ENCODE assay signal across 10 cellular contexts in genomic region chr3:128784228-128784627, GRCh38. TPM values are rescaled to one million over a fixed set of nuclear protein-coding genes. Genes with fewer than 3 reads are reported as not detected.
A peak's percentile ranks its signal among the peaks of the same experiment; 100 is the strongest.
DNase-seq lines count a peak whose midpoint lies in the region; ATAC-seq, FAIRE-seq and TF ChIP-seq lines count a peak whose summit lies in the region.
"Had no signal": no experiment of that assay in that cellular context is flagged by ENCODE, and none has a peak within 500 bp of the region (broad histone marks: within the 10 kb centered on the region; RNA-seq: fewer than 3 reads in every experiment).

No MANE protein-coding gene starts in this region.

- peak overlapping the region; percentile 7 for H3K27ac Mint-ChIP-seq in stimulated activated naive B cell treated with anti-CD40 and anti-IgM and Interleukin-4, amounts not matched to agents 10 μg/mL and 1 μg/mL and 100 μg/mL, for 72 hours

- FAIRE-seq in RCC 7860 (lab: Jason Lieb, UNC) (no peak), keratinocyte (lab: Jason Lieb, UNC) (no peak)

- peaks cover 15% of the 10 kb centered on the region for H4K20me1 ChIP-seq in keratinocyte (ENCODE audit: control insufficient read depth, extremely low read depth, insufficient read depth, low read length)

- peaks cover 92% of the 10 kb centered on the region for H3K79me2 ChIP-seq in keratinocyte (ENCODE audit: control insufficient read depth, insufficient read depth, low read length)

- no peak overlapping the region for H3K4me2 ChIP-seq in keratinocyte (ENCODE audit: control insufficient read depth, extremely low read depth, insufficient read depth, low read depth, low read length)

- H3K27ac ChIP-seq in keratinocyte (ENCODE audit: control insufficient read depth, insufficient read depth, low read length) = no peak overlapping the region
- H3K27ac ChIP-seq: Peyer's patch, skin epidermis had no signal

- H3K9me1 ChIP-seq in keratinocyte (ENCODE audit: control insufficient read depth, extremely low read depth, insufficient read depth, low read length) = peaks cover 6% of the 10 kb centered on the region

- H3K9me3 Mint-ChIP-seq in stimulated activated naive B cell treated with anti-CD40 and anti-IgM and Interleukin-4, amounts not matched to agents 10 μg/mL and 1 μg/mL and 100 μg/mL, for 72 hours = no peaks in the 10 kb centered on the region

- H3K4me1 ChIP-seq in keratinocyte (ENCODE audit: control insufficient read depth, extremely low read depth, insufficient read depth, low read length) = peaks cover 54% of the 10 kb centered on the region

- H3K9me3 ChIP-seq in keratinocyte (ENCODE audit: control insufficient read depth, low read depth, low read length) = no peaks in the 10 kb centered on the region
- H3K9me3 ChIP-seq: Peyer's patch had no signal

- dilution Hi-C loops in keratinocyte (cut with MboI; ENCODE audit: extremely low pct_ligation_motif_present, low sequenced_read_pairs) = no loop called here

- peak; percentile 73 to 75 for ATAC-seq in stimulated activated naive B cell treated with anti-CD40 and anti-IgM and Interleukin-4, amounts not matched to agents 10 μg/mL and 1 μg/mL and 100 μg/mL, for 72 hours (replicated peaks)
- no peak for ATAC-seq in GM18498 (IDR thresholded peaks at IDR 0.05; ENCODE audit: unreplicated experiment)
- no peak for ATAC-seq in HG03135 (IDR thresholded peaks at IDR 0.05; ENCODE audit: unreplicated experiment)
- no peak for ATAC-seq in GM21423 (IDR thresholded peaks at IDR 0.05; ENCODE audit: unreplicated experiment)

- DNase-seq in GM12865 (ENCODE audit: low read depth) (peak; percentile 25), RCC 7860 (ENCODE audit: low spot score) (peak; percentile 56), astrocyte of the hippocampus (ENCODE audit: low read depth, low spot score) (peak; percentile 44), keratinocyte (ENCODE audit: low read depth, low spot score) (no peak)
- DNase-seq in stimulated activated naive B cell treated with anti-CD40 and anti-IgM and Interleukin-4, amounts not matched to agents 10 μg/mL and 1 μg/mL and 100 μg/mL, for 72 hours = no peak

- no peak overlapping the region for H3K9ac ChIP-seq in keratinocyte (ENCODE audit: control insufficient read depth, extremely low read depth, insufficient read depth, low read length)

- no peak overlapping the region for H2AFZ ChIP-seq in keratinocyte (ENCODE audit: control insufficient read depth, low read length)

- peaks cover 17 to 31% of the 10 kb centered on the region in 2 donors for H3K36me3 Mint-ChIP-seq in stimulated activated naive B cell treated with anti-CD40 and anti-IgM and Interleukin-4, amounts not matched to agents 10 μg/mL and 1 μg/mL and 100 μg/mL, for 72 hours

- H3K27me3 ChIP-seq in keratinocyte (ENCODE audit: control insufficient read depth, extremely low read depth, insufficient read depth, low read length) = no peaks in the 10 kb centered on the region
- H3K27me3 ChIP-seq: Peyer's patch had no signal

- H3K36me3 ChIP-seq in keratinocyte (ENCODE audit: control insufficient read depth in 2 of 2, extremely low read depth in 1 of 2, insufficient read depth in 2 of 2, low read length in 2 of 2) = peaks cover 0 to 4% of the 10 kb centered on the region in 2 experiments
- H3K36me3 ChIP-seq: Peyer's patch had no signal

- TF ChIP-seq CTCF in GM12865 (IDR thresholded peaks at IDR 0.05; ENCODE audit: insufficient read depth, low read depth, low read length, missing control alignments) (peak; percentile 46), keratinocyte (optimal IDR thresholded peaks at IDR 0.05 in 1 of 3, IDR thresholded peaks at IDR 0.05 in 1 of 3, conservative IDR thresholded peaks at IDR 0.05 in 1 of 3; ENCODE audit: extremely low read depth in 1 of 3, insufficient read depth in 2 of 3, low read length in 3 of 3) (peak; percentile 46 to 61 (median 59))

- peak overlapping the region; percentile 3 to 18 for H3K4me3 Mint-ChIP-seq in stimulated activated naive B cell treated with anti-CD40 and anti-IgM and Interleukin-4, amounts not matched to agents 10 μg/mL and 1 μg/mL and 100 μg/mL, for 72 hours

- peaks cover 71 to 97% of the 10 kb centered on the region in 2 donors for H3K4me1 Mint-ChIP-seq in stimulated activated naive B cell treated with anti-CD40 and anti-IgM and Interleukin-4, amounts not matched to agents 10 μg/mL and 1 μg/mL and 100 μg/mL, for 72 hours

- H3K27me3 Mint-ChIP-seq in stimulated activated naive B cell treated with anti-CD40 and anti-IgM and Interleukin-4, amounts not matched to agents 10 μg/mL and 1 μg/mL and 100 μg/mL, for 72 hours = no peaks in the 10 kb centered on the region

- H3K4me3 ChIP-seq in GM12865 (ENCODE audit: low read depth, low read length) (no peak overlapping the region), keratinocyte (ENCODE audit: control insufficient read depth in 2 of 3, extremely low read depth in 1 of 3, insufficient read depth in 2 of 3, low read depth in 1 of 3, low read length in 3 of 3) (no peak overlapping the region)
- H3K4me3 ChIP-seq: Peyer's patch, skin epidermis had no signal

RNA-seq across cellular contexts. Expression of gene RAB7A, which starts 58.2 kb away (rescaled TPM):
- 358 to 416 TPM (median 364 TPM) in 3 replicates for polyA plus RNA-seq in keratinocyte
- 1,127 TPM for polyA plus RNA-seq in keratinocyte (2011; ENCODE audit: low read depth)
- polyA plus RNA-seq in keratinocyte (2011; cell fraction: cytosol; rRNA removed) = 365 and 582 TPM in 2 replicates
- polyA plus RNA-seq in keratinocyte (2011; cell fraction: nucleus; rRNA removed) = 384 and 396 TPM in 2 replicates
- polyA plus RNA-seq in keratinocyte (2012; ENCODE audit: low replicate concordance) = 255 and 352 TPM in 2 replicates
- 220 to 415 TPM (median 235 TPM) in 3 replicates for polyA minus RNA-seq in keratinocyte
- 156 TPM for polyA minus RNA-seq in keratinocyte (2011; cell fraction: cytosol; rRNA and poly(A)+ RNA removed)
- polyA minus RNA-seq in keratinocyte (2011; cell fraction: nucleus; rRNA and poly(A)+ RNA removed) = 87.3 and 180 TPM in 2 replicates

Comparison
In these comparisons a context has a peak if more than half of its experiments do, and no peak if none do; other contexts are left out.
1. DNase-seq: peak in GM12865 (single experiment), RCC 7860 (single experiment) and astrocyte of the hippocampus (single experiment); none in keratinocyte (single experiment) and stimulated activated naive B cell treated with anti-CD40 and anti-IgM and Interleukin-4, amounts not matched to agents 10 μg/mL and 1 μg/mL and 100 μg/mL, for 72 hours (single experiment).
2. ATAC-seq: peak in stimulated activated naive B cell treated with anti-CD40 and anti-IgM and Interleukin-4, amounts not matched to agents 10 μg/mL and 1 μg/mL and 100 μg/mL, for 72 hours (2 of 2); none in GM18498 (single experiment), HG03135 (single experiment) and GM21423 (single experiment).